ENCODE assay signal across 22 cellular contexts in genomic region chr5:20266068-20266467, GRCh38.
"Had no signal": no experiment of that assay in that cellular context is flagged by ENCODE, and none has a peak within 500 bp of the region (broad histone marks: within the 10 kb centered on the region; RNA-seq: fewer than 3 reads in every experiment).

No MANE protein-coding gene starts in this region.

- H3K4me1 ChIP-seq: esophagus muscularis mucosa, sigmoid colon had no signal

- H3K27me3 ChIP-seq: esophagus muscularis mucosa, neutrophil, sigmoid colon had no signal

- H3K27ac ChIP-seq: esophagus muscularis mucosa, neutrophil, sigmoid colon, thoracic aorta had no signal

- ATAC-seq: effector memory CD8-positive, alpha-beta T cell; left ventricle myocardium superior; stimulated activated effector memory CD8-positive, alpha-beta T cell treated with anti-CD3 and anti-CD28 coated beads, Interleukin-12 subunit alpha, Interleukin-12 subunit beta, amount 100 ng/mL, for 72 hours had no signal

- DNase-seq: activated CD4-positive, alpha-beta T cell treated with anti-CD3 and anti-CD28 coated beads for 4 hours; activated CD4-positive, alpha-beta T cell treated with anti-CD3 and anti-CD28 coated beads, Interleukin-2, amount 50 U/mL, for 4 hours; activated effector memory CD4-positive, alpha-beta T cell treated with Interleukin-2 at 50 U/mL for 16 hours; activated naive CD4-positive, alpha-beta T cell treated with Interleukin-2 at 50 U/mL for 16 hours; activated T-cell treated with anti-CD3 and anti-CD28 coated beads for 4 hours; aorta; caudate nucleus; cortex of kidney; effector memory CD8-positive, alpha-beta T cell; left ventricle myocardium superior; nephron progenitor cell; retina; sigmoid colon; small intestine; stimulated activated CD4-positive, alpha-beta T cell treated with anti-CD3 and anti-CD28 coated beads, Interleukin-4, amount 100 ng/mL, for 24 hours; trophoblast cell had no signal

- H3K36me3 ChIP-seq: esophagus muscularis mucosa, neutrophil, sigmoid colon, thoracic aorta had no signal

- H3K9me3 ChIP-seq: esophagus muscularis mucosa, neutrophil, sigmoid colon, thoracic aorta had no signal

- FAIRE-seq: frontal cortex, small intestine, urothelium cell line had no signal

- H3K4me3 ChIP-seq: esophagus muscularis mucosa, sigmoid colon, thoracic aorta had no signal
